ENCODE assay signal across 14 cellular contexts in the genomic region with DNA sequence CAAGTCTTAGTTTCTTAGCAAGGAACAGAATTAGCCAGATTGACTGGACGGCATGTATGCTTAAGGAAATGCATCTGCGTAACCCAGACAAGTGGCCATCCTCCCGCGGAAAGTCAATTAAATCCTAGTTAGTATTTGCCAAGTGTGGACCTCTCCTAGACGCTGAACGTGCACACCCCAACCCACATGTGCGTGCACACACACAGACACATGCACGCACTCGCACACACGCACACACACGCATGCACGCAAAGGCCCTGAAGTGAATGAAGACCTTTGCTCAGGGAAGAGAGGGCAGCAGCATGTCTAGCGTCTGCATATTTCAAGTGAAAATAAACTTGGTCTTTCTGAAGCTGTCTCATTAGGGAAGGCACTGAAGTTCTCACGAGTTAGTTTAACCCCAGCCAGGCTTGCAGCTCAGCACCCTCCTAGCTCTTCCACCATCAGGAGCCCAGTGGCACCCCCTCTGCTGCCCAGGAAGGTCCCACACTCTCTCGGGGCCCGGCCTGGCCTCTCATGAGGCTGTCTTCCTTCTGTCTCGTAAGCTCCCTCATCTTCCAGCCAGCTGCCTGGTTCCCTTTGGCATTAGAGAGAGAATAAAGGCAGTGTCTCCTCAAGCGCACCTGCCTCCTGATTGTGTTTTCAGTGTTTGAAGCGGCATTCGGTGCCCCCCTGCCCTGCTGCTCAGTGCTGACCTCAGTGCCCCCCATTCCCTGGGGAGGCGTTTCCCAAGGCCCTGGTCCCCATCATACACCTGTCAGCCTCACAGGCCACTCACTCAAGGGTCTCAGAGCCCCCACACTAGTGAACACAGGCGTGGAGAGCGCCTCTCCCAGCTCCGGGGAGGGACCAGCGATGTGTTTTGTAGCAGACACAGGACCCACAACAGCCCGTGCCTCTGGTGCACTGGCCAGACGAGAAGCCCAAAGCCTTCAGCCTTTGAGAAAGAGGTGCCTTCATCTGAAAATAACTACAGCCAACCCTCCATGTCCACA. TPM values are rescaled to one million over a fixed set of nuclear protein-coding genes. Genes with fewer than 3 reads are reported as not detected.
DNase-seq lines count a peak whose midpoint lies in the region; ATAC-seq lines count a peak whose summit lies in the region.
"Had no signal": no experiment of that assay in that cellular context is flagged by ENCODE, and none has a peak within 500 bp of the region (broad histone marks: within the 10 kb centered on the region; RNA-seq: fewer than 3 reads in every experiment).

No MANE protein-coding gene starts in this region.

- H3K27ac Mint-ChIP-seq in activated naive CD4-positive, alpha-beta T cell treated with anti-CD3 and anti-CD28 coated beads, Interleukin-2, amount 50 U/mL, for 72 hours = peak overlapping the region; percentile 60 to 87
- H3K27ac Mint-ChIP-seq in T-cell (peak overlapping the region; percentile 24 to 88), immature natural killer cell (peak overlapping the region; percentile 41 to 85 (median 66))
- peak overlapping the region; percentile 46 to 60 for H3K27ac Mint-ChIP-seq in stimulated activated naive CD8-positive, alpha-beta T cell treated with anti-CD3 and anti-CD28 coated beads, Interleukin-15, amount 100 ng/mL, for 72 hours

- POLR2A ChIA-PET in T-cell (lab: Charles Lee) = no interaction called here

- DNase-seq in activated naive CD4-positive, alpha-beta T cell treated with anti-CD3 and anti-CD28 coated beads, Interleukin-2, amount 50 U/mL, for 72 hours (ENCODE audit: low spot score in 2 of 2) = no peak
- DNase-seq in activated naive CD4-positive, alpha-beta T cell treated with Interleukin-2 at 50 U/mL for 16 hours = no peak
- DNase-seq in T-cell = no peak
- no peak for DNase-seq in immature natural killer cell
- DNase-seq in stimulated activated naive CD8-positive, alpha-beta T cell treated with anti-CD3 and anti-CD28 coated beads, Interleukin-15, amount 100 ng/mL, for 72 hours = no peak
- no peak for DNase-seq in mucosa of gallbladder (ENCODE audit: low spot score)
- no peak for DNase-seq in NOMO-1 (lab: John Stamatoyannopoulos, UW; ENCODE audit: unreplicated experiment in 2 of 2)
- no peak for DNase-seq in NCI-H1417 treated with DMSO at 0.1 percent for 48 hours (lab: John Stamatoyannopoulos, UW)
- DNase-seq: activated CD4-positive, CD25-positive, alpha-beta regulatory T cell; NCI-H1694; NCI-H345; SIG-M5 had no signal

- peaks cover 21 to 46% (median 27%) of the 10 kb centered on the region in 3 donors for H3K4me1 Mint-ChIP-seq in T-cell
- peaks cover 52 to 54% of the 10 kb centered on the region in 2 donors for H3K4me1 Mint-ChIP-seq in immature natural killer cell
- peaks cover 39% of the 10 kb centered on the region for H3K4me1 Mint-ChIP-seq in stimulated activated naive CD8-positive, alpha-beta T cell treated with anti-CD3 and anti-CD28 coated beads, Interleukin-15, amount 100 ng/mL, for 72 hours

- CTCF ChIA-PET in T-cell (lab: Charles Lee) = no interaction called here

- H3K27me3 Mint-ChIP-seq in T-cell (no peaks in the 10 kb centered on the region), immature natural killer cell (ENCODE audit: low read depth in 3 of 3) (peaks cover 0 to 4% (median 1%) of the 10 kb centered on the region in 3 donors)
- H3K27me3 Mint-ChIP-seq in stimulated activated naive CD8-positive, alpha-beta T cell treated with anti-CD3 and anti-CD28 coated beads, Interleukin-15, amount 100 ng/mL, for 72 hours = no peaks in the 10 kb centered on the region
- H3K27me3 Mint-ChIP-seq: memory B cell had no signal

- peak overlapping the region; percentile 13 to 71 (median 14) for H3K4me3 Mint-ChIP-seq in T-cell
- H3K4me3 Mint-ChIP-seq in immature natural killer cell = peak overlapping the region; percentile 44 to 76 (median 72)
- peak overlapping the region; percentile 13 to 23 for H3K4me3 Mint-ChIP-seq in stimulated activated naive CD8-positive, alpha-beta T cell treated with anti-CD3 and anti-CD28 coated beads, Interleukin-15, amount 100 ng/mL, for 72 hours
- H3K4me3 Mint-ChIP-seq: memory B cell had no signal

- ATAC-seq in activated naive CD4-positive, alpha-beta T cell treated with anti-CD3 and anti-CD28 coated beads, Interleukin-2, amount 50 U/mL, for 72 hours = no peak
- no peak for ATAC-seq in T-cell (replicated peaks in 1 of 4)
- ATAC-seq in stimulated activated naive CD8-positive, alpha-beta T cell treated with anti-CD3 and anti-CD28 coated beads, Interleukin-15, amount 100 ng/mL, for 72 hours = no peak
- ATAC-seq: heart right ventricle had no signal

- H3K9me3 Mint-ChIP-seq in activated naive CD4-positive, alpha-beta T cell treated with anti-CD3 and anti-CD28 coated beads, Interleukin-2, amount 50 U/mL, for 72 hours = no peaks in the 10 kb centered on the region
- no peaks in the 10 kb centered on the region for H3K9me3 Mint-ChIP-seq in T-cell
- H3K9me3 Mint-ChIP-seq in immature natural killer cell = no peaks in the 10 kb centered on the region
- no peaks in the 10 kb centered on the region for H3K9me3 Mint-ChIP-seq in stimulated activated naive CD8-positive, alpha-beta T cell treated with anti-CD3 and anti-CD28 coated beads, Interleukin-15, amount 100 ng/mL, for 72 hours
- H3K9me3 Mint-ChIP-seq: memory B cell had no signal

- peaks cover 6 to 16% of the 10 kb centered on the region in 2 donors for H3K36me3 Mint-ChIP-seq in activated naive CD4-positive, alpha-beta T cell treated with anti-CD3 and anti-CD28 coated beads, Interleukin-2, amount 50 U/mL, for 72 hours
- H3K36me3 Mint-ChIP-seq in T-cell = peaks cover 8% of the 10 kb centered on the region
- peaks cover 0 to 5% (median 4%) of the 10 kb centered on the region in 3 donors for H3K36me3 Mint-ChIP-seq in immature natural killer cell

RNA-seq across cellular contexts. Expression of a gene that starts 52.2 kb away (rescaled TPM):
- 10 to 100 TPM in 1 of 2 donors, 1 to 10 TPM in 1; 9.7 to 18.5 TPM for total RNA-seq in activated naive CD4-positive, alpha-beta T cell treated with anti-CD3 and anti-CD28 coated beads, Interleukin-2, amount 50 U/mL, for 72 hours
- total RNA-seq in T-cell (10 to 100 TPM; 25.0 to 48.9 (median 43.2) TPM), mucosa of gallbladder (31.5 TPM)
- 10 to 100 TPM; 67.7 to 71.4 (median 70.2) TPM for polyA plus RNA-seq in immature natural killer cell

Comparison
In these comparisons a context has a peak if more than half of its experiments do, and no peak if none do; other contexts are left out.
1. H3K4me3 Mint-ChIP-seq: peak in every context shown above with its lines; median percentile 72 in immature natural killer cell; 18 in stimulated activated naive CD8-positive, alpha-beta T cell treated with anti-CD3 and anti-CD28 coated beads, Interleukin-15, amount 100 ng/mL, for 72 hours; 14 in T-cell.